8 cellular contexts compared by ENCODE assay signal in genomic region chr9:126781717-126782388, GRCh38. TPM values are rescaled to one million over a fixed set of nuclear protein-coding genes. Genes with fewer than 3 reads are reported as not detected.
DNase-seq lines count a peak whose midpoint lies in the region; ATAC-seq and TF ChIP-seq lines count a peak whose summit lies in the region.

No MANE protein-coding gene starts in this region.

- peak; percentile 91 for TF ChIP-seq CTCF in GM10266 (IDR thresholded peaks at IDR 0.05; ENCODE audit: control insufficient read depth, insufficient read depth, low read depth, missing control alignments)
- TF ChIP-seq CTCF in retinal pigment epithelial cell (conservative IDR thresholded peaks at IDR 0.05; ENCODE audit: low read depth, low read length): peak; percentile 88

- peak; percentile 74 for DNase-seq in GM10266 (ENCODE audit: extremely low spot score)
- DNase-seq in NCI-H1105 (lab: John Stamatoyannopoulos, UW): peak; percentile 79
- peak; percentile 64 for DNase-seq in SW480 (ENCODE audit: low spot score)
- DNase-seq in activated naive CD8-positive, alpha-beta T cell treated with anti-CD3 and anti-CD28 coated beads, Interleukin-2, amount 50 U/mL, for 16 hours (ENCODE audit: low read depth, low spot score): peak; percentile 69
- DNase-seq in left cardiac atrium: peak; percentile 82
- DNase-seq in retinal pigment epithelial cell (ENCODE audit: low read depth): no peak

- peak overlapping the region; percentile 14 for H3K4me3 ChIP-seq in retinal pigment epithelial cell (ENCODE audit: low read length)

- intact Hi-C loops in left cardiac atrium (cut with DNase I): loop anchor here (1.0 to 5.0 kb wide), 4 partner anchors 77 to 283 kb away; partner anchors contain the start of gene LMX1B (in 1 of the 2)

- ATAC-seq in left cardiac atrium (peak; percentile 90 to 94), GM21737 (IDR thresholded peaks at IDR 0.05; ENCODE audit: unreplicated experiment) (no peak), GM18861 (IDR thresholded peaks at IDR 0.05; ENCODE audit: unreplicated experiment) (no peak)

RNA-seq across cellular contexts. Expression of gene ZBTB43, which starts 23.0 kb away (rescaled TPM):
- 10 to 100 TPM; 17.5 to 34.0 TPM for total RNA-seq in left cardiac atrium

Comparison
In these comparisons a context has a peak if more than half of its experiments do, and no peak if none do; other contexts are left out.
1. ATAC-seq: peak in left cardiac atrium (2 of 2); none in GM21737 (single experiment) and GM18861 (single experiment).